ENCODE assay signal across 16 cellular contexts in genomic region chr15:100101389-100102089, GRCh38.
"Had no signal": no experiment of that assay in that cellular context is flagged by ENCODE, and none has a peak within 500 bp of the region (broad histone marks: within the 10 kb centered on the region; RNA-seq: fewer than 3 reads in every experiment).

No MANE protein-coding gene starts in this region.

- H3K9me3 ChIP-seq: adrenal gland, body of pancreas, mucosa of descending colon, stomach, thyroid gland, uterus had no signal

- H3K36me3 ChIP-seq: adrenal gland, thyroid gland, uterus had no signal

- ATAC-seq: activated CD4-positive, CD25-positive, alpha-beta regulatory T cell treated with anti-CD3 and anti-CD28 coated beads, Interleukin-2, amount 50 U/mL, for 24 hours; body of pancreas; mucosa of descending colon; natural killer cell had no signal

- H3K4me3 ChIP-seq: adrenal gland, body of pancreas, lung, mucosa of descending colon, stomach, thyroid gland, uterus had no signal

- H3K4me1 ChIP-seq: stomach, thyroid gland, uterus had no signal

- DNase-seq: activated CD4-positive, alpha-beta T cell treated with anti-CD3 and anti-CD28 coated beads, Interleukin-2, amount 50 U/mL, for 4 hours; activated naive CD4-positive, alpha-beta T cell treated with anti-CD3 and anti-CD28 coated beads, Interleukin-2, amount 50 U/mL, for 16 hours; body of pancreas; effector memory CD4-positive, alpha-beta T cell; hypothalamus; mucosa of descending colon; natural killer cell; stimulated activated CD4-positive, alpha-beta T cell treated with anti-CD3 and anti-CD28 coated beads, Interleukin-15, amount 100 ng/mL, for 24 hours; stimulated activated CD4-positive, alpha-beta T cell treated with anti-CD3 and anti-CD28 coated beads, Interleukin-4, amount 100 ng/mL, for 24 hours; stomach; thyroid gland; uterus had no signal

- H3K27ac ChIP-seq: adrenal gland, body of pancreas, epithelial cell of prostate, stomach, thyroid gland, uterus had no signal

- H3K27me3 ChIP-seq: adrenal gland, body of pancreas, stomach, thyroid gland, uterus had no signal
